ENCODE assay signal across 12 cellular contexts in the genomic region with DNA sequence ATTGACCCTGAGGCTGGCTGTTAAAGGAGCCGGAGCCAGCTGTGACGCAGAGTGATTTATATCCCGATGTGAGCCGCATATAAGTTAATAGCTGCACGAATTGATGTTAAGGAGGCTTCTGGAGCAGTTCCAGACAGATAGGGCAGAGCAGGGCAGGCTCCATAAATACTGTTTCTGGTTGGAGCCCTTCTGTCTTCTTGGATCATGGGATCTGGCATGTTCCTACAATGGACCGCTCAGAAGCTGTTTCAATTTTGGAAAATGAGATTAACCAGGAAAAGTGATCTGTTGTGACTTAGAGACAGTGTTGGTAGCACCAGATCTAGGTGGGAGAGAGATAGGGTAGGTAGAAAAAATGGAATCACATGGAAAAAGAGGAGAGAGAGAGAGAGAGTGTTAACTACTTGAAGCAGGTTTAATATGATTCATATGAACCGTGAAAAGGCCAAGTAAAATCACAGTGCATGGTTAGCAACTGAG. TPM values are rescaled to one million over a fixed set of nuclear protein-coding genes. Genes with fewer than 3 reads are reported as not detected.
DNase-seq lines count a peak whose midpoint lies in the region; ATAC-seq and TF ChIP-seq lines count a peak whose summit lies in the region.
"Had no signal": no experiment of that assay in that cellular context is flagged by ENCODE, and none has a peak within 500 bp of the region (broad histone marks: within the 10 kb centered on the region; RNA-seq: fewer than 3 reads in every experiment).

No MANE protein-coding gene starts in this region.

- H3K27ac ChIP-seq in foreskin keratinocyte (no peak overlapping the region), thyroid gland (peak overlapping the region in 2 of 3 donors; percentile 8 to 35), tibial nerve (peak overlapping the region in 1 of 4 donors; percentile 57), spleen (no peak overlapping the region)
- H3K27ac ChIP-seq: left lung, neutrophil, RWPE1 had no signal

- 60 to 65% methylated on average over 7 of the region's 7 CpGs for WGBS in thyroid gland, 2 donors
- 46% methylated on average over 7 of the region's 7 CpGs for WGBS in tibial nerve, 2 donors
- 56 to 67% (median 62%) methylated on average over 7 of the region's 7 CpGs for WGBS in spleen, 5 donors

- H3K9me3 ChIP-seq in thyroid gland (no peaks in the 10 kb centered on the region), tibial nerve (no peaks in the 10 kb centered on the region), spleen (no peaks in the 10 kb centered on the region)
- H3K9me3 ChIP-seq: adrenal gland, left lung, neutrophil had no signal

- intact Hi-C loops in thyroid gland (cut with DNase I): no loop called here
- intact Hi-C loops in spleen (cut with DNase I; ENCODE audit: low total_unique reads): no loop called here

- no peaks in the 10 kb centered on the region for H3K36me3 ChIP-seq in thyroid gland
- no peaks in the 10 kb centered on the region for H3K36me3 ChIP-seq in tibial nerve
- no peaks in the 10 kb centered on the region for H3K36me3 ChIP-seq in spleen
- H3K36me3 ChIP-seq: adrenal gland, left lung, neutrophil had no signal

- H3K4me3 ChIP-seq in thyroid gland (replicated peaks in 1 of 3) (no peak overlapping the region), tibial nerve (no peak overlapping the region), spleen (no peak overlapping the region)
- H3K4me3 ChIP-seq: adrenal gland, left lung had no signal

- H3K27me3 ChIP-seq in foreskin keratinocyte: peaks cover 2% of the 10 kb centered on the region
- no peaks in the 10 kb centered on the region for H3K27me3 ChIP-seq in thyroid gland
- H3K27me3 ChIP-seq in tibial nerve: peaks cover 0 to under 1% of the 10 kb centered on the region in 2 donors
- H3K27me3 ChIP-seq in spleen (replicated peaks in 1 of 7): peaks cover 0 to 64% (median 5%) of the 10 kb centered on the region in 7 donors
- H3K27me3 ChIP-seq: adrenal gland had no signal

- no peak for TF ChIP-seq EP300 in tibial nerve (IDR thresholded peaks at IDR 0.05)

- DNase-seq in NCI-H1417 treated with DMSO at 0.1 percent for 48 hours (lab: John Stamatoyannopoulos, UW) (peak; percentile 81), NCI-H69 (lab: John Stamatoyannopoulos, UW) (peak; percentile 96), foreskin keratinocyte (no peak), thyroid gland (no peak), tibial nerve (ENCODE audit: low spot score in 2 of 2) (no peak), spleen (no peak), SKM-1 treated with dmso at 0.1 percent for 144 hours (lab: John Stamatoyannopoulos, UW; ENCODE audit: unreplicated experiment) (no peak)
- DNase-seq: activated CD8-positive, alpha-beta memory T cell treated with anti-CD3 and anti-CD28 coated beads, Interleukin-2, amount 50 U/mL, for 48 hours; adrenal gland; left lung had no signal

- peak; percentile 17 for ATAC-seq in foreskin keratinocyte
- ATAC-seq: left lung had no signal

- TF ChIP-seq POLR2A in thyroid gland (IDR thresholded peaks at IDR 0.05): no peak
- no peak for TF ChIP-seq POLR2A in tibial nerve (IDR thresholded peaks at IDR 0.05)
- TF ChIP-seq POLR2A in spleen (IDR thresholded peaks at IDR 0.05): no peak

- TF ChIP-seq CTCF in foreskin keratinocyte (conservative IDR thresholded peaks at IDR 0.05): no peak
- no peak for TF ChIP-seq CTCF in thyroid gland (IDR thresholded peaks at IDR 0.05)
- no peak for TF ChIP-seq CTCF in tibial nerve (IDR thresholded peaks at IDR 0.05)
- TF ChIP-seq CTCF in spleen (IDR thresholded peaks at IDR 0.05 in 8 of 11, conservative IDR thresholded peaks at IDR 0.05 in 3 of 11): no peak

- peaks cover 5% of the 10 kb centered on the region for H3K4me1 ChIP-seq in foreskin keratinocyte
- H3K4me1 ChIP-seq in thyroid gland: peaks cover 30 to 62% of the 10 kb centered on the region in 2 donors
- H3K4me1 ChIP-seq in tibial nerve: peaks cover 0 to 52% (median 6%) of the 10 kb centered on the region in 4 donors
- peaks cover 0 to 45% (median 14%) of the 10 kb centered on the region in 6 donors for H3K4me1 ChIP-seq in spleen

RNA-seq across cellular contexts. Expression of a gene that starts 4.8 kb away (rescaled TPM):
- total RNA-seq in foreskin keratinocyte (0.20 and 0.28 TPM in 2 replicates), thyroid gland (1,000 to 10,000 TPM in 1 of 4 donors, 100 to 1,000 TPM in 3; 704 to 1,519 (median 952) TPM), tibial nerve (1,000 to 10,000 TPM in 2 of 4 donors, 100 to 1,000 TPM in 2; 178 to 1,859 (median 1,369) TPM), spleen (100 to 1,000 TPM in 1 of 7 donors, 10 to 100 TPM in 6; 23.4 to 114 (median 34.5) TPM)
- polyA plus RNA-seq in foreskin keratinocyte (0.07 and 0.19 TPM in 2 replicates), spleen (10 to 100 TPM in 2 of 3 donors, 1 to 10 TPM in 1; 5.0 to 18.1 (median 15.6) TPM)

Comparison
In these comparisons a context has a peak if more than half of its experiments do, and no peak if none do; other contexts are left out.
1. DNase-seq: peak in NCI-H1417 treated with DMSO at 0.1 percent for 48 hours (single experiment) and NCI-H69 (single experiment); none in foreskin keratinocyte (0 of 2), thyroid gland (0 of 2), tibial nerve (0 of 2), spleen (single experiment) and SKM-1 treated with dmso at 0.1 percent for 144 hours (single experiment).
2. H3K27ac ChIP-seq: peak in thyroid gland (2 of 3); none in foreskin keratinocyte (single experiment) and spleen (0 of 8).
3. RNA of a gene that starts 4.8 kb away (total RNA-seq): 178 to 1,859 TPM in tibial nerve, 704 to 1,519 TPM in thyroid gland and 23.4 to 114 TPM in spleen; 0.20 to 0.28 TPM in foreskin keratinocyte; every median in the first group is over 10 times any median in the second.